In the genomic region with DNA sequence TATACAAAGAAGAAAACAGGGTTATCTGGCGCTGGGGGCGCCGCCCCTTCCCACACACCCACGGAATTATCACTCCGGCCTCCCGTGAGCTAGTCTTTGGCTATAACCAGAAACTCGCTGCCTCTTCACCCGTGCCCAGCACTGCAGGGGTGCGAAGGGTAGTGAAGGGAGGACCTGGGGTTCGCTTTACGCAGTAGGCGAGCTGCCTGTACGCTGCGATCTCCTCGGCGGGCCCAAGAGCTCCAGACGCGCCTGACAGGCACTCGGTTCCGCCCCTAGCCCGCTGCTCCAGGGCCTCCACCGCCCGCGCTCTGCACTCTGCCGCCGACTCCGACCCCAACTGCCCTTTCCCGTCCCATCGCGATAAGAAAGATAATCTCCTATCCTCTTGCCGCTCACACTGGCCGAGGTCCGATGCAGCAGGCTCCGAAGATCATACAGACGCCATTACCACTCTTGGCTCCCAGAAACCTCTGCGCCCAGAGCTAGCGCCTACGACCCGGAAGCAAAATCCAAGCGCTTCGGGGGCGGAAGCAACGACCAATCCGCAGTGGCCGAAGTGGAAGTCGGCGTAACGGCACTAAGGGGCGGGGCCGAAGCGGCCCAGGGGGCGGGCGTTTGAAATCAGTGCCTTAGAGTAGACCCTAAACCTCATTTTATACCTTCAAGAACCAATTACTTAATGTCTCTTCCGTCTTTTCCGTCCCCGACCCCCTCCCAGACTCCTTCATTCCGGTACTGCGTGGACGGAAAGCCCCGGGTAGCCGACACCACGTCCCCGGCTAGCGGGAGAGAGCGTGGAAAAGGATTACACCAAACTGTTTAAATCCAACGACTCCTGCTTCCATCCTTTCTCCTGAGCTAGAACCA, we compare ENCODE assay signal across 1 cellular context.
TF ChIP-seq lines count a peak whose summit lies in the region.

A gene (minus strand): TSS at position 458 of the 870 bp plus-strand sequence. CDS start 1,371 bp downstream, outside the sequence.
A gene (plus strand): TSS at position 611 of the 870 bp plus-strand sequence. CDS start 23,664 bp downstream, outside the sequence.

TF ChIP-seq in K562, 482 proteins besides CTCF, POLR2A, EP300 and RAD21 (continued from another document and continues in another):
- TF ChIP-seq, protein P1, sequence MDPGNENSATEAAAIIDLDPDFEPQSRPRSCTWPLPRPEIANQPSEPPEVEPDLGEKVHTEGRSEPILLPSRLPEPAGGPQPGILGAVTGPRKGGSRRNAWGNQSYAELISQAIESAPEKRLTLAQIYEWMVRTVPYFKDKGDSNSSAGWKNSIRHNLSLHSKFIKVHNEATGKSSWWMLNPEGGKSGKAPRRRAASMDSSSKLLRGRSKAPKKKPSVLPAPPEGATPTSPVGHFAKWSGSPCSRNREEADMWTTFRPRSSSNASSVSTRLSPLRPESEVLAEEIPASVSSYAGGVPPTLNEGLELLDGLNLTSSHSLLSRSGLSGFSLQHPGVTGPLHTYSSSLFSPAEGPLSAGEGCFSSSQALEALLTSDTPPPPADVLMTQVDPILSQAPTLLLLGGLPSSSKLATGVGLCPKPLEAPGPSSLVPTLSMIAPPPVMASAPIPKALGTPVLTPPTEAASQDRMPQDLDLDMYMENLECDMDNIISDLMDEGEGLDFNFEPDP (CRISPR knock-in tag; IDR thresholded peaks at IDR 0.05): no peak
- TF ChIP-seq, protein P2, sequence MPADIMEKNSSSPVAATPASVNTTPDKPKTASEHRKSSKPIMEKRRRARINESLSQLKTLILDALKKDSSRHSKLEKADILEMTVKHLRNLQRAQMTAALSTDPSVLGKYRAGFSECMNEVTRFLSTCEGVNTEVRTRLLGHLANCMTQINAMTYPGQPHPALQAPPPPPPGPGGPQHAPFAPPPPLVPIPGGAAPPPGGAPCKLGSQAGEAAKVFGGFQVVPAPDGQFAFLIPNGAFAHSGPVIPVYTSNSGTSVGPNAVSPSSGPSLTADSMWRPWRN (IDR thresholded peaks at IDR 0.05; ENCODE audit: low read depth): no peak
- no peak for TF ChIP-seq ZNF586 (CRISPR knock-in tag; conservative IDR thresholded peaks at IDR 0.05)
- 0 out of 2 replicates have a peak, but pooled peaks have one; percentile 53 for TF ChIP-seq BRD4 (IDR thresholded peaks at IDR 0.05)
- peak; percentile 39 for TF ChIP-seq NEUROD1 (IDR thresholded peaks at IDR 0.05; ENCODE audit: borderline replicate concordance, low read depth, low read length, partially characterized antibody)
- TF ChIP-seq ARID1B (IDR thresholded peaks at IDR 0.05): no peak
- no peak for TF ChIP-seq ZNF174 (CRISPR knock-in tag; IDR thresholded peaks at IDR 0.05)
- TF ChIP-seq GABPB2 (CRISPR knock-in tag; conservative IDR thresholded peaks at IDR 0.05): no peak
- TF ChIP-seq, protein P3, sequence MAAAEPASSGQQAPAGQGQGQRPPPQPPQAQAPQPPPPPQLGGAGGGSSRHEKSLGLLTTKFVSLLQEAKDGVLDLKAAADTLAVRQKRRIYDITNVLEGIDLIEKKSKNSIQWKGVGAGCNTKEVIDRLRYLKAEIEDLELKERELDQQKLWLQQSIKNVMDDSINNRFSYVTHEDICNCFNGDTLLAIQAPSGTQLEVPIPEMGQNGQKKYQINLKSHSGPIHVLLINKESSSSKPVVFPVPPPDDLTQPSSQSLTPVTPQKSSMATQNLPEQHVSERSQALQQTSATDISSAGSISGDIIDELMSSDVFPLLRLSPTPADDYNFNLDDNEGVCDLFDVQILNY (CRISPR knock-in tag; IDR thresholded peaks at IDR 0.05): no peak
- peak; percentile 99 for TF ChIP-seq NR2C1 (IDR thresholded peaks at IDR 0.05)
- peak; percentile 99 for TF ChIP-seq NR2C1 (tag; IDR thresholded peaks at IDR 0.05)
- TF ChIP-seq NR1H2 (CRISPR knock-in tag; IDR thresholded peaks at IDR 0.05): no peak
- TF ChIP-seq FIP1L1 (IDR thresholded peaks at IDR 0.05; ENCODE audit: low read depth, low read length, poor library complexity, severe bottlenecking): no peak
- no peak for TF ChIP-seq ZNF507 (tag; conservative IDR thresholded peaks at IDR 0.05)
- TF ChIP-seq MTA2 (IDR thresholded peaks at IDR 0.05; ENCODE audit: low read depth): peak; percentile 72
- TF ChIP-seq C11orf30 (IDR thresholded peaks at IDR 0.05; ENCODE audit: low read depth): peak; percentile 95
- TF ChIP-seq CEBPG (CRISPR knock-in tag; IDR thresholded peaks at IDR 0.05): no peak
- no peak for TF ChIP-seq CEBPG (tag; conservative IDR thresholded peaks at IDR 0.05 in 1 of 2, IDR thresholded peaks at IDR 0.05 in 1 of 2)
- TF ChIP-seq, protein P4, sequence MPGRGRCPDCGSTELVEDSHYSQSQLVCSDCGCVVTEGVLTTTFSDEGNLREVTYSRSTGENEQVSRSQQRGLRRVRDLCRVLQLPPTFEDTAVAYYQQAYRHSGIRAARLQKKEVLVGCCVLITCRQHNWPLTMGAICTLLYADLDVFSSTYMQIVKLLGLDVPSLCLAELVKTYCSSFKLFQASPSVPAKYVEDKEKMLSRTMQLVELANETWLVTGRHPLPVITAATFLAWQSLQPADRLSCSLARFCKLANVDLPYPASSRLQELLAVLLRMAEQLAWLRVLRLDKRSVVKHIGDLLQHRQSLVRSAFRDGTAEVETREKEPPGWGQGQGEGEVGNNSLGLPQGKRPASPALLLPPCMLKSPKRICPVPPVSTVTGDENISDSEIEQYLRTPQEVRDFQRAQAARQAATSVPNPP (IDR thresholded peaks at IDR 0.05; ENCODE audit: borderline replicate concordance, insufficient read depth, insufficient read length): no peak
- TF ChIP-seq, protein P5, sequence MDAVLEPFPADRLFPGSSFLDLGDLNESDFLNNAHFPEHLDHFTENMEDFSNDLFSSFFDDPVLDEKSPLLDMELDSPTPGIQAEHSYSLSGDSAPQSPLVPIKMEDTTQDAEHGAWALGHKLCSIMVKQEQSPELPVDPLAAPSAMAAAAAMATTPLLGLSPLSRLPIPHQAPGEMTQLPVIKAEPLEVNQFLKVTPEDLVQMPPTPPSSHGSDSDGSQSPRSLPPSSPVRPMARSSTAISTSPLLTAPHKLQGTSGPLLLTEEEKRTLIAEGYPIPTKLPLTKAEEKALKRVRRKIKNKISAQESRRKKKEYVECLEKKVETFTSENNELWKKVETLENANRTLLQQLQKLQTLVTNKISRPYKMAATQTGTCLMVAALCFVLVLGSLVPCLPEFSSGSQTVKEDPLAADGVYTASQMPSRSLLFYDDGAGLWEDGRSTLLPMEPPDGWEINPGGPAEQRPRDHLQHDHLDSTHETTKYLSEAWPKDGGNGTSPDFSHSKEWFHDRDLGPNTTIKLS (IDR thresholded peaks at IDR 0.05; ENCODE audit: borderline replicate concordance, low read depth): no peak; the same call in 1 of the 2 replicates
- no peak for TF ChIP-seq ILK (tag; IDR thresholded peaks at IDR 0.05; ENCODE audit: borderline replicate concordance, low read depth)
- no peak for TF ChIP-seq ADNP (tag; IDR thresholded peaks at IDR 0.05)
- TF ChIP-seq, protein P6, sequence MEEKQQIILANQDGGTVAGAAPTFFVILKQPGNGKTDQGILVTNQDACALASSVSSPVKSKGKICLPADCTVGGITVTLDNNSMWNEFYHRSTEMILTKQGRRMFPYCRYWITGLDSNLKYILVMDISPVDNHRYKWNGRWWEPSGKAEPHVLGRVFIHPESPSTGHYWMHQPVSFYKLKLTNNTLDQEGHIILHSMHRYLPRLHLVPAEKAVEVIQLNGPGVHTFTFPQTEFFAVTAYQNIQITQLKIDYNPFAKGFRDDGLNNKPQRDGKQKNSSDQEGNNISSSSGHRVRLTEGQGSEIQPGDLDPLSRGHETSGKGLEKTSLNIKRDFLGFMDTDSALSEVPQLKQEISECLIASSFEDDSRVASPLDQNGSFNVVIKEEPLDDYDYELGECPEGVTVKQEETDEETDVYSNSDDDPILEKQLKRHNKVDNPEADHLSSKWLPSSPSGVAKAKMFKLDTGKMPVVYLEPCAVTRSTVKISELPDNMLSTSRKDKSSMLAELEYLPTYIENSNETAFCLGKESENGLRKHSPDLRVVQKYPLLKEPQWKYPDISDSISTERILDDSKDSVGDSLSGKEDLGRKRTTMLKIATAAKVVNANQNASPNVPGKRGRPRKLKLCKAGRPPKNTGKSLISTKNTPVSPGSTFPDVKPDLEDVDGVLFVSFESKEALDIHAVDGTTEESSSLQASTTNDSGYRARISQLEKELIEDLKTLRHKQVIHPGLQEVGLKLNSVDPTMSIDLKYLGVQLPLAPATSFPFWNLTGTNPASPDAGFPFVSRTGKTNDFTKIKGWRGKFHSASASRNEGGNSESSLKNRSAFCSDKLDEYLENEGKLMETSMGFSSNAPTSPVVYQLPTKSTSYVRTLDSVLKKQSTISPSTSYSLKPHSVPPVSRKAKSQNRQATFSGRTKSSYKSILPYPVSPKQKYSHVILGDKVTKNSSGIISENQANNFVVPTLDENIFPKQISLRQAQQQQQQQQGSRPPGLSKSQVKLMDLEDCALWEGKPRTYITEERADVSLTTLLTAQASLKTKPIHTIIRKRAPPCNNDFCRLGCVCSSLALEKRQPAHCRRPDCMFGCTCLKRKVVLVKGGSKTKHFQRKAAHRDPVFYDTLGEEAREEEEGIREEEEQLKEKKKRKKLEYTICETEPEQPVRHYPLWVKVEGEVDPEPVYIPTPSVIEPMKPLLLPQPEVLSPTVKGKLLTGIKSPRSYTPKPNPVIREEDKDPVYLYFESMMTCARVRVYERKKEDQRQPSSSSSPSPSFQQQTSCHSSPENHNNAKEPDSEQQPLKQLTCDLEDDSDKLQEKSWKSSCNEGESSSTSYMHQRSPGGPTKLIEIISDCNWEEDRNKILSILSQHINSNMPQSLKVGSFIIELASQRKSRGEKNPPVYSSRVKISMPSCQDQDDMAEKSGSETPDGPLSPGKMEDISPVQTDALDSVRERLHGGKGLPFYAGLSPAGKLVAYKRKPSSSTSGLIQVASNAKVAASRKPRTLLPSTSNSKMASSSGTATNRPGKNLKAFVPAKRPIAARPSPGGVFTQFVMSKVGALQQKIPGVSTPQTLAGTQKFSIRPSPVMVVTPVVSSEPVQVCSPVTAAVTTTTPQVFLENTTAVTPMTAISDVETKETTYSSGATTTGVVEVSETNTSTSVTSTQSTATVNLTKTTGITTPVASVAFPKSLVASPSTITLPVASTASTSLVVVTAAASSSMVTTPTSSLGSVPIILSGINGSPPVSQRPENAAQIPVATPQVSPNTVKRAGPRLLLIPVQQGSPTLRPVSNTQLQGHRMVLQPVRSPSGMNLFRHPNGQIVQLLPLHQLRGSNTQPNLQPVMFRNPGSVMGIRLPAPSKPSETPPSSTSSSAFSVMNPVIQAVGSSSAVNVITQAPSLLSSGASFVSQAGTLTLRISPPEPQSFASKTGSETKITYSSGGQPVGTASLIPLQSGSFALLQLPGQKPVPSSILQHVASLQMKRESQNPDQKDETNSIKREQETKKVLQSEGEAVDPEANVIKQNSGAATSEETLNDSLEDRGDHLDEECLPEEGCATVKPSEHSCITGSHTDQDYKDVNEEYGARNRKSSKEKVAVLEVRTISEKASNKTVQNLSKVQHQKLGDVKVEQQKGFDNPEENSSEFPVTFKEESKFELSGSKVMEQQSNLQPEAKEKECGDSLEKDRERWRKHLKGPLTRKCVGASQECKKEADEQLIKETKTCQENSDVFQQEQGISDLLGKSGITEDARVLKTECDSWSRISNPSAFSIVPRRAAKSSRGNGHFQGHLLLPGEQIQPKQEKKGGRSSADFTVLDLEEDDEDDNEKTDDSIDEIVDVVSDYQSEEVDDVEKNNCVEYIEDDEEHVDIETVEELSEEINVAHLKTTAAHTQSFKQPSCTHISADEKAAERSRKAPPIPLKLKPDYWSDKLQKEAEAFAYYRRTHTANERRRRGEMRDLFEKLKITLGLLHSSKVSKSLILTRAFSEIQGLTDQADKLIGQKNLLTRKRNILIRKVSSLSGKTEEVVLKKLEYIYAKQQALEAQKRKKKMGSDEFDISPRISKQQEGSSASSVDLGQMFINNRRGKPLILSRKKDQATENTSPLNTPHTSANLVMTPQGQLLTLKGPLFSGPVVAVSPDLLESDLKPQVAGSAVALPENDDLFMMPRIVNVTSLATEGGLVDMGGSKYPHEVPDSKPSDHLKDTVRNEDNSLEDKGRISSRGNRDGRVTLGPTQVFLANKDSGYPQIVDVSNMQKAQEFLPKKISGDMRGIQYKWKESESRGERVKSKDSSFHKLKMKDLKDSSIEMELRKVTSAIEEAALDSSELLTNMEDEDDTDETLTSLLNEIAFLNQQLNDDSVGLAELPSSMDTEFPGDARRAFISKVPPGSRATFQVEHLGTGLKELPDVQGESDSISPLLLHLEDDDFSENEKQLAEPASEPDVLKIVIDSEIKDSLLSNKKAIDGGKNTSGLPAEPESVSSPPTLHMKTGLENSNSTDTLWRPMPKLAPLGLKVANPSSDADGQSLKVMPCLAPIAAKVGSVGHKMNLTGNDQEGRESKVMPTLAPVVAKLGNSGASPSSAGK (IDR thresholded peaks at IDR 0.05): no peak
- no peak for TF ChIP-seq MCM5 (IDR thresholded peaks at IDR 0.05; ENCODE audit: low read depth)
- no peak for TF ChIP-seq PURB (CRISPR knock-in tag; IDR thresholded peaks at IDR 0.05; ENCODE audit: low read depth)
- TF ChIP-seq RUNX1 (IDR thresholded peaks at IDR 0.05; ENCODE audit: low read depth): no peak
- TF ChIP-seq MYC (IDR thresholded peaks at IDR 0.05; ENCODE audit: low read depth, low read length): no peak
- TF ChIP-seq MYC (CRISPR knock-in tag; IDR thresholded peaks at IDR 0.05; ENCODE audit: borderline replicate concordance, low read depth): no peak
- TF ChIP-seq SREBF1 (IDR thresholded peaks at IDR 0.05; ENCODE audit: borderline replicate concordance, low read depth, low read length): no peak
- TF ChIP-seq MCM7 (IDR thresholded peaks at IDR 0.05): no peak
- TF ChIP-seq, protein P7, sequence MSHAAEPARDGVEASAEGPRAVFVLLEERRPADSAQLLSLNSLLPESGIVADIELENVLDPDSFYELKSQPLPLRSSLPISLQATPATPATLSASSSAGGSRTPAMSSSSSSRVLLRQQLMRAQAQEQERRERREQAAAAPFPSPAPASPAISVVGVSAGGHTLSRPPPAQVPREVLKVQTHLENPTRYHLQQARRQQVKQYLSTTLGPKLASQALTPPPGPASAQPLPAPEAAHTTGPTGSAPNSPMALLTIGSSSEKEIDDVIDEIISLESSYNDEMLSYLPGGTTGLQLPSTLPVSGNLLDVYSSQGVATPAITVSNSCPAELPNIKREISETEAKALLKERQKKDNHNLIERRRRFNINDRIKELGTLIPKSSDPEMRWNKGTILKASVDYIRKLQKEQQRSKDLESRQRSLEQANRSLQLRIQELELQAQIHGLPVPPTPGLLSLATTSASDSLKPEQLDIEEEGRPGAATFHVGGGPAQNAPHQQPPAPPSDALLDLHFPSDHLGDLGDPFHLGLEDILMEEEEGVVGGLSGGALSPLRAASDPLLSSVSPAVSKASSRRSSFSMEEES (CRISPR knock-in tag; IDR thresholded peaks at IDR 0.05): no peak
- TF ChIP-seq HCFC1 (IDR thresholded peaks at IDR 0.05; ENCODE audit: low read depth, low read length): peak; percentile 80
- peak; percentile 43; the same call in 1 of the 2 replicates for TF ChIP-seq CTBP1 (IDR thresholded peaks at IDR 0.05; ENCODE audit: borderline replicate concordance)
- TF ChIP-seq, protein P8, sequence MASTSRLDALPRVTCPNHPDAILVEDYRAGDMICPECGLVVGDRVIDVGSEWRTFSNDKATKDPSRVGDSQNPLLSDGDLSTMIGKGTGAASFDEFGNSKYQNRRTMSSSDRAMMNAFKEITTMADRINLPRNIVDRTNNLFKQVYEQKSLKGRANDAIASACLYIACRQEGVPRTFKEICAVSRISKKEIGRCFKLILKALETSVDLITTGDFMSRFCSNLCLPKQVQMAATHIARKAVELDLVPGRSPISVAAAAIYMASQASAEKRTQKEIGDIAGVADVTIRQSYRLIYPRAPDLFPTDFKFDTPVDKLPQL (IDR thresholded peaks at IDR 0.05; ENCODE audit: extremely low read depth, insufficient read length): no peak
- no peak for TF ChIP-seq ZNF561 (CRISPR knock-in tag; conservative IDR thresholded peaks at IDR 0.05)
- TF ChIP-seq HMG20A (CRISPR knock-in tag; conservative IDR thresholded peaks at IDR 0.05): no peak
